ENCODE assay signal across 19 cellular contexts in the genomic region with DNA sequence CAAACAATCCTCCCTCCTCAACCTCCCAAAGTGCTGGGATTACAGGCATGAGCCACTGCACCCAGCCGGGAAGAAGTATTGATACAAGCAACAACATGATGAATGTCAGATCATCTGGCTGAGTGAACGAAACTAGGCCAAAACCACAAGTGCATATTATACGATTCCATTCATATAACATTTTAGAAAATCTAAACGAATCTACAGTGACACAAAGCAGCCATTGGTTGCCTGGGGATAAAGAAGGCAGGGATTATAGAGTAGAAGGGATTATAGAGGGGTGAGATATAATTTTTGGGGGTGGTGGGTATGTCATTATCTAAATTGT. TPM values are rescaled to one million over a fixed set of nuclear protein-coding genes. Genes with fewer than 3 reads are reported as not detected.
"Had no signal": no experiment of that assay in that cellular context is flagged by ENCODE, and none has a peak within 500 bp of the region (broad histone marks: within the 10 kb centered on the region; RNA-seq: fewer than 3 reads in every experiment).

No MANE protein-coding gene starts in this region.

- H3K27ac ChIP-seq: colonic mucosa, heart right ventricle, left ventricle myocardium inferior, psoas muscle, skin epidermis, tibial nerve had no signal

- H3K4me3 Mint-ChIP-seq: activated CD4-positive, alpha-beta T cell treated with anti-CD3 and anti-CD28 coated beads, Interleukin-2, amount 10 ng/mL, durations not matched to agents 24 days and 14 days; activated CD8-positive, alpha-beta T cell treated with anti-CD3 and anti-CD28 coated beads for 36 hours; activated naive CD8-positive, alpha-beta T cell treated with anti-CD3 and anti-CD28 coated beads, Interleukin-2, amount 10 ng/mL, durations not matched to agents 7 days and 5 days; activated T-helper 17 cell treated with anti-CD3 and anti-CD28 coated beads, Interleukin-2, amount 50 U/mL, for 72 hours; brain had no signal

- H3K4me1 ChIP-seq: colonic mucosa had no signal

- H3K4me3 ChIP-seq: colonic mucosa, heart right ventricle, left ventricle myocardium inferior, psoas muscle, skin epidermis, tibial nerve had no signal

- H3K36me3 Mint-ChIP-seq: activated naive CD8-positive, alpha-beta T cell treated with anti-CD3 and anti-CD28 coated beads, Interleukin-2, amount 10 ng/mL, durations not matched to agents 7 days and 5 days; brain had no signal

- H3K27me3 ChIP-seq: colonic mucosa, heart right ventricle, tibial nerve had no signal

- H3K36me3 ChIP-seq: colonic mucosa, heart right ventricle, left ventricle myocardium inferior, tibial nerve had no signal

- H3K9me3 ChIP-seq: colonic mucosa, heart right ventricle, left ventricle myocardium inferior, psoas muscle, tibial nerve had no signal

- H3K9me3 Mint-ChIP-seq: activated CD4-positive, alpha-beta T cell treated with anti-CD3 and anti-CD28 coated beads, Interleukin-2, amount 10 ng/mL, durations not matched to agents 24 days and 14 days; activated CD8-positive, alpha-beta T cell treated with anti-CD3 and anti-CD28 coated beads for 36 hours; activated naive CD8-positive, alpha-beta T cell treated with anti-CD3 and anti-CD28 coated beads, Interleukin-2, amount 10 ng/mL, durations not matched to agents 7 days and 5 days; activated T-helper 17 cell treated with anti-CD3 and anti-CD28 coated beads, Interleukin-2, amount 50 U/mL, for 72 hours had no signal

- DNase-seq: activated CD4-positive, alpha-beta T cell treated with anti-CD3 and anti-CD28 coated beads, Interleukin-2, amount 10 ng/mL, durations not matched to agents 24 days and 14 days; activated CD8-positive, alpha-beta T cell treated with anti-CD3 and anti-CD28 coated beads for 36 hours; activated naive CD4-positive, alpha-beta T cell; activated naive CD8-positive, alpha-beta T cell treated with anti-CD3 and anti-CD28 coated beads, Interleukin-2, amount 10 ng/mL, durations not matched to agents 7 days and 5 days; activated T-cell treated with anti-CD3 and anti-CD28 coated beads, Interleukin-2, amount 50 U/mL, for 1 hour; colonic mucosa; heart right ventricle; kidney glomerular epithelial cell; left ventricle myocardium inferior; midbrain; psoas muscle; stimulated activated naive CD8-positive, alpha-beta T cell treated with anti-CD3 and anti-CD28 coated beads, Interleukin-15, Interleukin-2, amounts not matched to agents 100 U/mL and 50 U/mL, for 24 hours had no signal

- H3K27ac Mint-ChIP-seq: activated CD4-positive, alpha-beta T cell treated with anti-CD3 and anti-CD28 coated beads, Interleukin-2, amount 10 ng/mL, durations not matched to agents 24 days and 14 days; activated CD8-positive, alpha-beta T cell treated with anti-CD3 and anti-CD28 coated beads for 36 hours; activated naive CD8-positive, alpha-beta T cell treated with anti-CD3 and anti-CD28 coated beads, Interleukin-2, amount 10 ng/mL, durations not matched to agents 7 days and 5 days; activated T-helper 17 cell treated with anti-CD3 and anti-CD28 coated beads, Interleukin-2, amount 50 U/mL, for 72 hours; brain had no signal

RNA-seq across cellular contexts. Expression of a gene that starts 53.7 kb away (rescaled TPM):
- total RNA-seq: activated CD4-positive, alpha-beta T cell treated with anti-CD3 and anti-CD28 coated beads, Interleukin-2, amount 10 ng/mL, durations not matched to agents 24 days and 14 days; activated CD8-positive, alpha-beta T cell treated with anti-CD3 and anti-CD28 coated beads for 36 hours; activated naive CD8-positive, alpha-beta T cell treated with anti-CD3 and anti-CD28 coated beads, Interleukin-2, amount 10 ng/mL, durations not matched to agents 7 days and 5 days; activated T-helper 17 cell treated with anti-CD3 and anti-CD28 coated beads, Interleukin-2, amount 50 U/mL, for 72 hours; left ventricle myocardium inferior; mammary epithelial cell; osteoblast; psoas muscle; right cardiac atrium; tibial nerve had no signal
